18 cellular contexts compared by ENCODE assay signal in the genomic region with DNA sequence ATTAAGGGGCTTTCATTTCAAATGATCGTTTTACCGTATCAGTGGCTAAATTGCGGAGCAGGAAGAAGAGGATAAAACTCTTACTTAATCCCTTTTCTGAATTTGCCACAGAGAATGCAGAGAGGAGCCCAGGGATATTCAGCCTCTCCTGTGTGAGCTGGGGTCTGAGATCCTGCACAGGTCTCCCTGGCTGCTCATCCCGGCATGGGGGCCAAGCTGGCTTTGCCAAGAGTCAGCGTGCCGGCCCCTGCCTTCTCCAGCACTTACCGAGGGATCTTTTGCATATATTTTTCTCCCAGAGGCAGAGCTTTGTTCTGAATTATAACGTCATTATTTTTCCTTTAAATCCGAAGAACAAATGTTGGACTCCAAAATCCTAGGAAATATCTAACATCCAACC.
"Had no signal": no experiment of that assay in that cellular context is flagged by ENCODE, and none has a peak within 500 bp of the region (broad histone marks: within the 10 kb centered on the region; RNA-seq: fewer than 3 reads in every experiment).

No MANE protein-coding gene starts in this region.

- H3K9me3 ChIP-seq: colonic mucosa, gastroesophageal sphincter, suprapubic skin, thyroid gland had no signal

- H3K27ac ChIP-seq: colonic mucosa, gastroesophageal sphincter, suprapubic skin, thyroid gland had no signal

- H3K4me3 ChIP-seq: colonic mucosa, gastroesophageal sphincter, lung, suprapubic skin, thyroid gland had no signal

- H3K4me1 ChIP-seq: colonic mucosa, suprapubic skin, thyroid gland had no signal

- H3K27me3 ChIP-seq: colonic mucosa, gastroesophageal sphincter, suprapubic skin, thyroid gland had no signal

- H3K36me3 ChIP-seq: colonic mucosa, gastroesophageal sphincter, suprapubic skin, thyroid gland had no signal

- DNase-seq: colonic mucosa; dermis blood vessel endothelial cell; effector CD8-positive, alpha-beta T cell; glutamatergic neuron; left colon; left ventricle myocardium superior; mesendoderm; naive B cell; posterior cingulate gyrus; right cardiac atrium; small intestine; stimulated activated CD4-positive, alpha-beta T cell treated with anti-CD3 and anti-CD28 coated beads, Interleukin-2, amount 100 ng/mL, for 48 hours; stimulated activated CD8-positive, alpha-beta memory T cell treated with anti-CD3 and anti-CD28 coated beads, Interleukin-4, amount 100 ng/mL, for 48 hours; stimulated activated naive CD8-positive, alpha-beta T cell treated with anti-CD3 and anti-CD28 coated beads, Interleukin-15, Interleukin-2, amounts not matched to agents 100 U/mL and 50 U/mL, for 24 hours; thyroid gland had no signal
